29 cellular contexts compared by ENCODE assay signal in the genomic region with DNA sequence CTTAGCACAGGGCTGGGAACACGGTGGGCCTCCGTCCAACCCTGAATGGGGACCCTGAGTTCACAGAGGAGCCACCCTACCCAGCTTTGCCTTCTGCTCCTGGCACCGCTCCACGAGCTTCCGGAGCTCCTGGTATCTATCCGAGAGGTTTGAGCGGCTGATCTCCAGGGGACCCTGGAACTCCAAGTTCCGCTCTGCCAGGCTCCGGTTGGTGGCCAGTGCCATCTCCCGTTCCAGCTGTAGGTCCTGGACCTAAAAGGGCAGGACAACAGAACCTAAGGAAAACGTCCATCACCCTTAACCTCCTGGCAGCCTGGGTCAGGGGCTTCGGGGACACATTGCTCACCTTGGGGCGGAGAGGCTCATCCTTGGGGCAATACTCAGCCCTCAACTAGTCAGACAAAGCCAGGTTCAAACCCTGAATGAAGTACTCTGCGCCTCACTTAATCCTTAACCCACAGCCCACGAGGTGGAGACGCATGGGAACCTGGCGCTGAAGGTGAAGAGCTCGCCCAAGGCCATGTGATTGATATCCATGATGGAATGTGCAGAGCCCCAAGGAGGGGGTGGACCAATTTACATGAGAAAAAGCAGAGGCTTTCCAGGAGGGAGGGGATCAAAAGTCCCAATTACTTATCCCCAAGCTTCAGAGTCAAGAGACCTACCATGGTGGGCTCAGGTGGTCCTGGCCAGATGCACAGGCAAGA. TPM values are rescaled to one million over a fixed set of nuclear protein-coding genes. Genes with fewer than 3 reads are reported as not detected.
"Had no signal": no experiment of that assay in that cellular context is flagged by ENCODE, and none has a peak within 500 bp of the region (broad histone marks: within the 10 kb centered on the region; RNA-seq: fewer than 3 reads in every experiment).

No MANE protein-coding gene starts in this region.

- H3K4me3 Mint-ChIP-seq: activated B cell treated with CpG ODN at 0.5 μM for 24 hours; activated CD4-positive, alpha-beta T cell treated with anti-CD3 and anti-CD28 coated beads for 36 hours; activated naive CD8-positive, alpha-beta T cell treated with anti-CD3 and anti-CD28 coated beads for 36 hours; mesothelial cell of epicardium; naive thymus-derived CD8-positive, alpha-beta T cell; T-helper 17 cell had no signal

- H3K9me3 Mint-ChIP-seq: activated B cell treated with CpG ODN at 0.5 μM for 24 hours; activated naive CD8-positive, alpha-beta T cell treated with anti-CD3 and anti-CD28 coated beads for 36 hours; mesothelial cell of epicardium; naive thymus-derived CD8-positive, alpha-beta T cell had no signal

- DNase-seq: activated B cell treated with CpG ODN at 0.5 μM for 24 hours; activated CD4-positive, alpha-beta T cell treated with anti-CD3 and anti-CD28 coated beads for 36 hours; activated CD4-positive, alpha-beta T cell treated with anti-CD3 and anti-CD28 coated beads, Interleukin-2, amount 50 U/mL, for 4 hours; activated CD8-positive, alpha-beta memory T cell treated with anti-CD3 and anti-CD28 coated beads for 24 hours; activated CD8-positive, alpha-beta memory T cell treated with anti-CD3 and anti-CD28 coated beads, Interleukin-2, amount 50 U/mL, for 4 hours; activated naive CD4-positive, alpha-beta T cell treated with Interleukin-2 at 50 U/mL for 16 hours; activated naive CD8-positive, alpha-beta T cell treated with anti-CD3 and anti-CD28 coated beads for 36 hours; activated T-cell treated with anti-CD3 and anti-CD28 coated beads, Interleukin-2, amount 50 U/mL, for 48 hours; amniotic stem cell; cortex of kidney; naive thymus-derived CD8-positive, alpha-beta T cell; small intestine; stimulated activated CD4-positive, alpha-beta T cell treated with anti-CD3 and anti-CD28 coated beads, Interleukin-15, amount 100 ng/mL, for 24 hours; stimulated activated CD8-positive, alpha-beta memory T cell treated with anti-CD3 and anti-CD28 coated beads, Interleukin-4, amount 100 ng/mL, for 48 hours; stimulated activated naive CD4-positive, alpha-beta T cell treated with Interleukin-2 at 50 U/mL for 16 hours; SW 1271; T-helper 17 cell; upper lobe of left lung had no signal

- H3K27me3 ChIP-seq: heart right ventricle, right lobe of liver, upper lobe of left lung had no signal

- H3K9me3 ChIP-seq: heart right ventricle, right lobe of liver, thoracic aorta, upper lobe of left lung had no signal

- H3K27ac Mint-ChIP-seq: activated B cell treated with CpG ODN at 0.5 μM for 24 hours; activated CD4-positive, alpha-beta T cell treated with anti-CD3 and anti-CD28 coated beads for 36 hours; activated naive CD8-positive, alpha-beta T cell treated with anti-CD3 and anti-CD28 coated beads for 36 hours; mesothelial cell of epicardium; T-helper 17 cell had no signal

- H3K27ac ChIP-seq: epithelial cell of prostate, heart right ventricle, right lobe of liver, thoracic aorta, upper lobe of left lung had no signal

- ATAC-seq: activated CD4-positive, alpha-beta T cell treated with anti-CD3 and anti-CD28 coated beads for 36 hours; left lobe of liver; naive thymus-derived CD8-positive, alpha-beta T cell; right lobe of liver; T-helper 17 cell had no signal

- H3K27me3 Mint-ChIP-seq: activated B cell treated with CpG ODN at 0.5 μM for 24 hours; activated CD4-positive, alpha-beta T cell treated with anti-CD3 and anti-CD28 coated beads for 36 hours; activated naive CD8-positive, alpha-beta T cell treated with anti-CD3 and anti-CD28 coated beads for 36 hours; naive thymus-derived CD8-positive, alpha-beta T cell; T-helper 17 cell had no signal

- H3K4me3 ChIP-seq: heart right ventricle, lung, right lobe of liver, thoracic aorta, upper lobe of left lung had no signal

- FAIRE-seq: keratinocyte, small intestine had no signal

RNA-seq across cellular contexts. Expression of a gene that starts 31.8 kb away (rescaled TPM):
- total RNA-seq: bronchial epithelial cell, fibroblast of villous mesenchyme, mesothelial cell of epicardium, osteocyte had no signal
- polyA plus RNA-seq: keratinocyte had no signal
